Comparison of ENCODE assay signal across 8 cellular contexts in the genomic region with DNA sequence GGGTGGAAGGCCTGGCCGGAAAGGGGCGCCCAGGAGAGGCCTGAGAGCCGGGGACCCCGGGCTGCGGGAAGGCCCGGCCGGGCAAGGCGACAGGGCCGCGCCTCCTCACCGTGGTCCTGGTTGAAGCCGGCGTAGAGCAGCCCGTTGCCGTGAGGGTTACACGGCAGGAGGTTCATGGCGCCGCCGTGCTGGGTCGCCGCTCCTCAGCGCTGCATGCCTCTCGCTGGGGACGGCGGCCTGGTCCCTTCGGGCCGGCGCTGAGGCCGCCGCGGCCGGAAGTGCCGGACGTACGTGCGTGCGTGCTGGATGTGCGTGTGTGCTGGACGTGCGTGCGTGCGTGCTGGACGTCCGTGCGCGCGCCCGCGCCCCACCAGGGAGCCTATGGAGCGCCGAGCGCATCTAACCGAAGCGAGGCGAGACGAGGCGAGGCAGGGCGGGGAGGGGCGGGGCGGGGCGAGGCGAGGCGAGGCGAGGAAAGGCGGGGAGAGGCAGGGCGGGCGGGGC.
DNase-seq lines count a peak whose midpoint lies in the region; ATAC-seq lines count a peak whose summit lies in the region.

Gene WDR45B, minus strand, starts transcription at position 280 of the 504 bp plus-strand sequence. Its CDS starts 104 bp downstream, at position 176.

- ATAC-seq in GM18502 (IDR thresholded peaks at IDR 0.05; ENCODE audit: poor library complexity, unreplicated experiment) (peak; percentile 79), HG02981 (IDR thresholded peaks at IDR 0.05; ENCODE audit: unreplicated experiment) (peak; percentile 82)

- peak; percentile 97 to 98 for DNase-seq in NCI-H2081 (lab: John Stamatoyannopoulos, UW)
- peak; percentile 98 for DNase-seq in T1000 (lab: John Stamatoyannopoulos, UW)
- peak; percentile 99 for DNase-seq in astrocyte of the hippocampus (ENCODE audit: low read depth, low spot score)
- DNase-seq in hippocampal formation (lab: John Stamatoyannopoulos, UW): peak; percentile 89 to 94
- peak; percentile 96 for DNase-seq in retina
- no peak for DNase-seq in cortex of kidney (lab: John Stamatoyannopoulos, UW)
